In the genomic region with DNA sequence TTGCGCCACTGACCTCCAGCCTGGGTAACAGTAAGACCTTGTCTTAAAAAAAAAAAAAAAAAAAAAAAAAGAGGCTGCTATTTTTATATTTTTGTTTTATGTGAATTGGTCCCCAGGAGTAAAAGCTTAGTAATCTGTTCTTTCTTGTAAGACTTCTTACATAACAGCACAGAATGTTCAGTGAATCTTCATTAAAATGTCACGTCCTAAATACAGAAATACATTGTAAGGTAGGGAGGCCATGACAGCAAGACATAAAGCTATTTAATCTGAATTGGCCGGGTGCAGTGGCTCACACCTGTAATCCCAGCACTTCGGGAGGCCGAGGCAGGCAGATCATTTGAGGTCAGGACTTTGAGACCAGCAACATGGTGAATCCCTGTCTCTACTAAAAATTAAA, we compare ENCODE assay signal across 17 cellular contexts.
DNase-seq lines count a peak whose midpoint lies in the region; ATAC-seq and TF ChIP-seq lines count a peak whose summit lies in the region.
"Had no signal": no experiment of that assay in that cellular context is flagged by ENCODE, and none has a peak within 500 bp of the region (broad histone marks: within the 10 kb centered on the region; RNA-seq: fewer than 3 reads in every experiment).

No MANE protein-coding gene starts in this region.

- no peak for ATAC-seq in gastroesophageal sphincter
- ATAC-seq: CD8-positive, alpha-beta T cell had no signal

- CTCF ChIA-PET in CD8-positive, alpha-beta memory T cell (lab: Charles Lee), result no interaction called here

- TF ChIP-seq POLR2A in gastroesophageal sphincter (IDR thresholded peaks at IDR 0.05), result no peak

- DNase-seq in adipocyte (ENCODE audit: low read depth), result no peak
- DNase-seq in caudate nucleus (lab: John Stamatoyannopoulos, UW), result peak in 4 of 61 donors; percentile 2 to 26 (median 6)
- DNase-seq in putamen (ENCODE audit: low spot score), result peak; percentile 45
- DNase-seq in CD8-positive, alpha-beta memory T cell, result no peak
- no peak for DNase-seq in mesendoderm
- no peak for DNase-seq in foreskin melanocyte
- DNase-seq in cerebellar nuclear complex (lab: John Stamatoyannopoulos, UW), result no peak
- DNase-seq: CD4-positive, CD25-positive, alpha-beta regulatory T cell; CD8-positive, alpha-beta T cell; DMS53; DMS79 treated with DMSO at 0.1 percent for 48 hours; GOT3; HCEC 1CT had no signal

- peaks cover 14 to 18% (median 18%) of the 10 kb centered on the region in 3 donors for H3K4me1 Mint-ChIP-seq in CD8-positive, alpha-beta memory T cell

- H4K8ac ChIP-seq in mesendoderm (ENCODE audit: low read depth, low read length), result no peak overlapping the region

- no peaks in the 10 kb centered on the region for H3K9me3 Mint-ChIP-seq in CD8-positive, alpha-beta memory T cell
- H3K9me3 Mint-ChIP-seq: CD4-positive, CD25-positive, alpha-beta regulatory T cell; CD8-positive, alpha-beta T cell had no signal

- no peak overlapping the region for H2BK15ac ChIP-seq in mesendoderm (replicated peaks; ENCODE audit: low read depth)

- no peaks in the 10 kb centered on the region for H3K9me3 ChIP-seq in adipocyte (ENCODE audit: control insufficient read depth, low read length)
- H3K9me3 ChIP-seq in gastroesophageal sphincter, result no peaks in the 10 kb centered on the region
- no peaks in the 10 kb centered on the region for H3K9me3 ChIP-seq in CD8-positive, alpha-beta memory T cell (ENCODE audit: low read length)
- H3K9me3 ChIP-seq: BLaER1 had no signal

- H3K18ac ChIP-seq in mesendoderm (ENCODE audit: low read length), result no peak overlapping the region

- peaks cover 0 to 41% (median 4%) of the 10 kb centered on the region in 3 donors for H3K36me3 Mint-ChIP-seq in CD8-positive, alpha-beta memory T cell

- H3K36me3 ChIP-seq in adipocyte (ENCODE audit: control insufficient read depth, insufficient read depth, low read length, severe bottlenecking) (peaks cover 12% of the 10 kb centered on the region), gastroesophageal sphincter (no peaks in the 10 kb centered on the region), mesendoderm (ENCODE audit: control insufficient read depth, insufficient read depth, low read length) (no peaks in the 10 kb centered on the region)
- no peaks in the 10 kb centered on the region for H3K36me3 ChIP-seq in CD8-positive, alpha-beta memory T cell (ENCODE audit: insufficient read depth, low read length)

- H3K9ac ChIP-seq in adipocyte (ENCODE audit: low read length) (no peak overlapping the region), mesendoderm (ENCODE audit: low read length) (no peak overlapping the region)
- H3K9ac ChIP-seq: BLaER1 had no signal

- H3K4me3 ChIP-seq in adipocyte (ENCODE audit: low read length), result peak overlapping the region; percentile 41
- no peak overlapping the region for H3K4me3 ChIP-seq in gastroesophageal sphincter
- H3K4me3 ChIP-seq in CD8-positive, alpha-beta memory T cell (ENCODE audit: low read length), result no peak overlapping the region
- H3K4me3 ChIP-seq in mesendoderm (ENCODE audit: low read length), result no peak overlapping the region
- H3K4me3 ChIP-seq: BLaER1 had no signal

- peaks cover 55% of the 10 kb centered on the region for H3K4me1 ChIP-seq in adipocyte (ENCODE audit: control insufficient read depth, insufficient read depth, low read length)
- peaks cover 5 to 55% (median 10%) of the 10 kb centered on the region in 3 donors for H3K4me1 ChIP-seq in gastroesophageal sphincter
- H3K4me1 ChIP-seq in CD8-positive, alpha-beta memory T cell (ENCODE audit: insufficient read depth, low read length), result peaks cover 10% of the 10 kb centered on the region
- H3K4me1 ChIP-seq in mesendoderm (ENCODE audit: control insufficient read depth, low read depth, low read length), result no peaks in the 10 kb centered on the region

- no peaks in the 10 kb centered on the region for H3K27me3 Mint-ChIP-seq in CD8-positive, alpha-beta memory T cell
- H3K27me3 Mint-ChIP-seq: B cell; CD4-positive, CD25-positive, alpha-beta regulatory T cell had no signal

- H2BK120ac ChIP-seq in mesendoderm (ENCODE audit: low read depth, low read length), result no peak overlapping the region

- no peaks in the 10 kb centered on the region for H3K79me2 ChIP-seq in mesendoderm (ENCODE audit: control insufficient read depth, insufficient read depth, low read length)

- H4K5ac ChIP-seq in mesendoderm (ENCODE audit: low read length), result no peak overlapping the region

- 25 to 93% methylated on average over 1 to 5 of the region's 5 CpGs for WGBS in gastroesophageal sphincter (ENCODE audit: low coverage in 1 of 2), 2 donors
- WGBS in mesendoderm (ENCODE audit: extremely low coverage, insufficient coverage, low lambda C conversion rate), result no CpG with 5 or more reads among the region's 5 CpGs

- POLR2A ChIA-PET in CD8-positive, alpha-beta memory T cell (lab: Charles Lee), result no interaction called here

- H3K56ac ChIP-seq in mesendoderm (ENCODE audit: low read length), result no peak overlapping the region

- H3K4me3 Mint-ChIP-seq in CD8-positive, alpha-beta memory T cell, result no peak overlapping the region
- H3K4me3 Mint-ChIP-seq: B cell; CD4-positive, CD25-positive, alpha-beta regulatory T cell; CD8-positive, alpha-beta T cell had no signal

- H3K27ac Mint-ChIP-seq in CD8-positive, alpha-beta memory T cell, result no peak overlapping the region
- H3K27ac Mint-ChIP-seq: B cell; CD4-positive, CD25-positive, alpha-beta regulatory T cell; CD8-positive, alpha-beta T cell had no signal

- no peak overlapping the region for H3K4me2 ChIP-seq in mesendoderm (ENCODE audit: low read length)
- H3K4me2 ChIP-seq: BLaER1 had no signal

- no peak overlapping the region for H3K23ac ChIP-seq in mesendoderm (ENCODE audit: low read length)

- no peak overlapping the region for H2AK5ac ChIP-seq in mesendoderm (ENCODE audit: low read length)

- TF ChIP-seq EP300 in gastroesophageal sphincter (IDR thresholded peaks at IDR 0.05), result no peak

- H3K27me3 ChIP-seq in adipocyte (replicated peaks; ENCODE audit: control insufficient read depth, insufficient read depth, low read length) (no peaks in the 10 kb centered on the region), gastroesophageal sphincter (no peaks in the 10 kb centered on the region), mesendoderm (ENCODE audit: insufficient read depth, low read length, poor library complexity) (no peaks in the 10 kb centered on the region)
- H3K27me3 ChIP-seq in CD8-positive, alpha-beta memory T cell (ENCODE audit: insufficient read depth, low read length, poor library complexity, severe bottlenecking), result no peaks in the 10 kb centered on the region
- H3K27me3 ChIP-seq: BLaER1 had no signal

- TF ChIP-seq CTCF in gastroesophageal sphincter (IDR thresholded peaks at IDR 0.05), result no peak

- H3K4ac ChIP-seq in mesendoderm (ENCODE audit: low read depth, low read length), result no peak overlapping the region

- H3K27ac ChIP-seq in caudate nucleus (ENCODE audit: low read depth, low read length), result peak overlapping the region; percentile 82
- H3K27ac ChIP-seq in gastroesophageal sphincter, result peak overlapping the region in 3 of 4 donors; percentile 62 to 81 (median 79)
- no peak overlapping the region for H3K27ac ChIP-seq in CD8-positive, alpha-beta memory T cell (ENCODE audit: low read depth, low read length)
- no peak overlapping the region for H3K27ac ChIP-seq in mesendoderm (ENCODE audit: low read depth, low read length)
- H3K27ac ChIP-seq: BLaER1, C4-2B had no signal

- H2BK5ac ChIP-seq in mesendoderm (ENCODE audit: low read length), result no peak overlapping the region

- H3K79me1 ChIP-seq in mesendoderm (ENCODE audit: low read length), result no peaks in the 10 kb centered on the region

Comparison
In these comparisons a context has a peak if more than half of its experiments do, and no peak if none do; other contexts are left out.
1. H3K27ac ChIP-seq: peak in caudate nucleus (single experiment) and gastroesophageal sphincter (3 of 4); none in CD8-positive, alpha-beta memory T cell (single experiment) and mesendoderm (single experiment).